ENCODE assay signal across 1 cellular context in the genomic region with DNA sequence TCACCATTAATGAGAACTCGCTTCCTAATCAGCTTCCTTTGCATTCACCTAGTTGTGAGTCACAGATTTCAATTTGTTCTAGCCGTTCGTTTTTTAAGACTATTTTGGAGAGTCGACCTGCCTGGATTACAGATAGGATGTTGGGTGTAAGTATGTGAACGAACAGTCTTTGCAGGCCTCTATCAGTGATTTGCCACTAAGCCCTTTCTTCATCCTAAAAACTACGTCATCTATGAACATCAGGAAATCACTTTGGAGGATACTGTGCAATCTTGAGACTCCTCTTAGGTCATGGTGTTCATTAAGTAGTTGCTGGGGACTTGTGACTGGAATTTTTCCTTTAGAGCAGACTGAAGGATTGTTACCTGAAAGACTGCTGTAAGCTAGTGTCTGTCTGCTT.
TF ChIP-seq lines count a peak whose summit lies in the region.

No MANE protein-coding gene starts in this region.

TF ChIP-seq in endothelial cell of umbilical vein, 7 proteins besides CTCF, POLR2A, EP300 and RAD21 (continued from another document):
- TF ChIP-seq FOS (IDR thresholded peaks at IDR 0.05; ENCODE audit: borderline replicate concordance, insufficient read depth, low read length) (no peak), JUN (IDR thresholded peaks at IDR 0.05; ENCODE audit: borderline replicate concordance, insufficient read depth, insufficient read length, low read depth) (no peak), GATA2 (IDR thresholded peaks at IDR 0.05; ENCODE audit: insufficient read depth, insufficient read length, low read depth, low read length) (no peak), POLR2AphosphoS5 (IDR thresholded peaks at IDR 0.05; ENCODE audit: insufficient read depth, low read depth, low read length) (no peak)
- TF ChIP-seq, protein P1, sequence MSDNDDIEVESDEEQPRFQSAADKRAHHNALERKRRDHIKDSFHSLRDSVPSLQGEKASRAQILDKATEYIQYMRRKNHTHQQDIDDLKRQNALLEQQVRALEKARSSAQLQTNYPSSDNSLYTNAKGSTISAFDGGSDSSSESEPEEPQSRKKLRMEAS (IDR thresholded peaks at IDR 0.05; ENCODE audit: insufficient read depth, insufficient read length) = no peak
